In the genomic region with DNA sequence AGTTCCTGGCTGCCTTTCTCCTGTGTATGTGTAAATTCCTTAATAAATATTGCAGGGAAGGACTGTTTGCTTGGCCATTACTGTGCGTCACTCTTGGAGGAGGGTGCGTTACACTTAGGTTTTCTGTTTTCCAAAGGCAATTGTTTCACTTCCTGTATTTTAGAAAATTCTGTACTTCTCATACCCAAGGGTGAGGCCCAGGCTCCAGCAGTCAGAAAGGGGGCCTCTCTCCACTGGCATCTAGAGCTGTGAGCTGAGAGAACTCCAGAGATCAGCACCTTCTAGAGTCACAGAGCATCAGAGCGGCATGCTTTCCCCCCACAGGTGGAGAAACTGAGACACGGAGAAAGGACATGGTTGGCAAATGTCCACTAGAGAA, we compare ENCODE assay signal across 23 cellular contexts. TPM values are rescaled to one million over a fixed set of nuclear protein-coding genes. Genes with fewer than 3 reads are reported as not detected.
DNase-seq lines count a peak whose midpoint lies in the region; ATAC-seq, FAIRE-seq and TF ChIP-seq lines count a peak whose summit lies in the region.
"Had no signal": no experiment of that assay in that cellular context is flagged by ENCODE, and none has a peak within 500 bp of the region (broad histone marks: within the 10 kb centered on the region; RNA-seq: fewer than 3 reads in every experiment).

No MANE protein-coding gene starts in this region.

- H3K27me3 ChIP-seq in HepG2 (ENCODE audit: control insufficient read depth in 1 of 2, insufficient read depth in 2 of 2, low read length in 2 of 2) (no peaks in the 10 kb centered on the region), brain microvascular endothelial cell (replicated peaks) (no peaks in the 10 kb centered on the region)
- H3K27me3 ChIP-seq: colonic mucosa, gastrocnemius medialis, tibial nerve had no signal

- H3K27ac ChIP-seq in HepG2 (ENCODE audit: extremely low read length, insufficient read depth, low read length) (peak overlapping the region; percentile 98), brain microvascular endothelial cell (no peak overlapping the region)
- H3K27ac ChIP-seq: colonic mucosa, gastrocnemius medialis had no signal

- no peak overlapping the region for H2AFZ ChIP-seq in HepG2 (ENCODE audit: low read length)

- WGBS in HepG2 (ENCODE audit: low lambda C conversion rate) = 92% methylated on average over 4 of the region's 4 CpGs

- ATAC-seq in HepG2 = no peak
- peak; percentile 70 to 74 for ATAC-seq in stimulated activated naive B cell treated with anti-CD40 and anti-IgM and Interleukin-4, amounts not matched to agents 10 μg/mL and 1 μg/mL and 100 μg/mL, for 72 hours (replicated peaks)

- peaks cover 13% of the 10 kb centered on the region for H3K4me1 Mint-ChIP-seq in activated naive CD4-positive, alpha-beta T cell treated with anti-CD3 and anti-CD28 coated beads for 36 hours (ENCODE audit: low read depth)
- H3K4me1 Mint-ChIP-seq in activated naive CD4-positive, alpha-beta T cell treated with anti-CD3 and anti-CD28 coated beads, Interleukin-2, amount 10 ng/mL, durations not matched to agents 7 days and 5 days = peaks cover 2% of the 10 kb centered on the region
- peaks cover 40 to 63% of the 10 kb centered on the region in 2 donors for H3K4me1 Mint-ChIP-seq in stimulated activated naive B cell treated with anti-CD40 and anti-IgM and Interleukin-4, amounts not matched to agents 10 μg/mL and 1 μg/mL and 100 μg/mL, for 72 hours

- H3K27me3 Mint-ChIP-seq in activated naive CD4-positive, alpha-beta T cell treated with anti-CD3 and anti-CD28 coated beads for 36 hours (ENCODE audit: low read depth) = no peaks in the 10 kb centered on the region
- H3K27me3 Mint-ChIP-seq in activated naive CD4-positive, alpha-beta T cell treated with anti-CD3 and anti-CD28 coated beads, Interleukin-2, amount 10 ng/mL, durations not matched to agents 7 days and 5 days = no peaks in the 10 kb centered on the region
- no peaks in the 10 kb centered on the region for H3K27me3 Mint-ChIP-seq in stimulated activated naive B cell treated with anti-CD40 and anti-IgM and Interleukin-4, amounts not matched to agents 10 μg/mL and 1 μg/mL and 100 μg/mL, for 72 hours

- CTCF ChIA-PET in activated naive CD4-positive, alpha-beta T cell treated with anti-CD3 and anti-CD28 coated beads for 36 hours (lab: Charles Lee) = interaction anchor here (1.2 to 2.3 kb wide), 2 partner anchors 16 to 24 kb away, joined by 4 to 7 read pairs; no protein-coding TSS in a partner anchor
- CTCF ChIA-PET in activated naive CD4-positive, alpha-beta T cell treated with anti-CD3 and anti-CD28 coated beads, Interleukin-2, amount 10 ng/mL, durations not matched to agents 7 days and 5 days (lab: Charles Lee) = no interaction called here
- CTCF ChIA-PET in HepG2 (lab: Yijun Ruan, JAX; ENCODE audit: low intra/inter-chr PET ratio, low total read pairs) = no interaction called here

- H3K9ac ChIP-seq in HepG2 (ENCODE audit: insufficient read depth, low read depth, low read length) = no peak overlapping the region

- H3K36me3 ChIP-seq in HepG2 (replicated peaks in 1 of 2; ENCODE audit: control insufficient read depth in 1 of 2, insufficient read depth in 2 of 2, low read length in 2 of 2) (0 out of 5 replicates have a peak, but pooled peaks cover 0 to 7% of the 10 kb centered on the region in 2 experiments), brain microvascular endothelial cell (replicated peaks) (peaks cover 9% of the 10 kb centered on the region)
- H3K36me3 ChIP-seq: colonic mucosa had no signal

- no peak for FAIRE-seq in HepG2 (lab: Jason Lieb, UNC)
- FAIRE-seq: GM12892 had no signal

- peaks cover 66% of the 10 kb centered on the region for H3K36me3 Mint-ChIP-seq in activated naive CD4-positive, alpha-beta T cell treated with anti-CD3 and anti-CD28 coated beads for 36 hours (ENCODE audit: low read depth)
- peaks cover 74% of the 10 kb centered on the region for H3K36me3 Mint-ChIP-seq in activated naive CD4-positive, alpha-beta T cell treated with anti-CD3 and anti-CD28 coated beads, Interleukin-2, amount 10 ng/mL, durations not matched to agents 7 days and 5 days
- peaks cover 69 to 81% of the 10 kb centered on the region in 2 donors for H3K36me3 Mint-ChIP-seq in stimulated activated naive B cell treated with anti-CD40 and anti-IgM and Interleukin-4, amounts not matched to agents 10 μg/mL and 1 μg/mL and 100 μg/mL, for 72 hours

- in situ Hi-C loops in HepG2 (cut with HindIII; ENCODE audit: extremely low pct_ligation_motif_present, low pct_unique_long_range_greater_than_20kb) (no loop called here), brain microvascular endothelial cell (cut with HindIII; ENCODE audit: low pct_ligation_motif_present, low sequenced_read_pairs) (no loop called here)

- H3K4me1 ChIP-seq in HepG2 (ENCODE audit: insufficient read depth, low read length) = peaks cover 49% of the 10 kb centered on the region
- H3K4me1 ChIP-seq: Caco-2, colonic mucosa had no signal

- no peak overlapping the region for H3K4me3 Mint-ChIP-seq in activated naive CD4-positive, alpha-beta T cell treated with anti-CD3 and anti-CD28 coated beads for 36 hours
- H3K4me3 Mint-ChIP-seq in activated naive CD4-positive, alpha-beta T cell treated with anti-CD3 and anti-CD28 coated beads, Interleukin-2, amount 10 ng/mL, durations not matched to agents 7 days and 5 days = no peak overlapping the region
- peak overlapping the region; percentile 34 to 38 for H3K4me3 Mint-ChIP-seq in stimulated activated naive B cell treated with anti-CD40 and anti-IgM and Interleukin-4, amounts not matched to agents 10 μg/mL and 1 μg/mL and 100 μg/mL, for 72 hours

- H3K9me3 ChIP-seq in HepG2 (ENCODE audit: low read length) = no peaks in the 10 kb centered on the region
- H3K9me3 ChIP-seq: Caco-2, colonic mucosa, gastrocnemius medialis, tibial nerve had no signal

- no peak for DNase-seq in activated naive CD4-positive, alpha-beta T cell treated with anti-CD3 and anti-CD28 coated beads for 36 hours
- DNase-seq in activated naive CD4-positive, alpha-beta T cell treated with anti-CD3 and anti-CD28 coated beads, Interleukin-2, amount 10 ng/mL, durations not matched to agents 7 days and 5 days = no peak
- peak; percentile 25 for DNase-seq in SIG-M5 (lab: John Stamatoyannopoulos, UW)
- DNase-seq in HepG2 (ENCODE audit: low spot score) = no peak
- no peak for DNase-seq in stimulated activated naive B cell treated with anti-CD40 and anti-IgM and Interleukin-4, amounts not matched to agents 10 μg/mL and 1 μg/mL and 100 μg/mL, for 72 hours
- no peak for DNase-seq in brain microvascular endothelial cell
- no peak for DNase-seq in NCI-H526 (lab: John Stamatoyannopoulos, UW)
- no peak for DNase-seq in HuH-7.5 (ENCODE audit: low spot score)
- DNase-seq: ACHN; activated CD4-positive, alpha-beta T cell treated with anti-CD3 and anti-CD28 coated beads, Interleukin-2, amount 50 U/mL, for 1 hour; activated T-cell treated with anti-CD3 and anti-CD28 coated beads, Interleukin-2, amount 50 U/mL, for 48 hours; anterior cingulate cortex; Caco-2; colonic mucosa; gastrocnemius medialis; mesenchymal stem cell; MM.1S; NCI-H774; stimulated activated CD4-positive, alpha-beta T cell treated with anti-CD3 and anti-CD28 coated beads, Interleukin-4, amount 100 ng/mL, for 1 hour; stimulated activated CD8-positive, alpha-beta memory T cell treated with anti-CD3 and anti-CD28 coated beads, Interleukin-4, amount 100 ng/mL, for 48 hours; T1000 had no signal

- TF ChIP-seq CTCF in HepG2 (CRISPR knock-in tag; IDR thresholded peaks at IDR 0.05) (no peak), brain microvascular endothelial cell (IDR thresholded peaks at IDR 0.05; ENCODE audit: low read depth, low read length, missing control alignments) (no peak)

- TF ChIP-seq EP300 in HepG2 (IDR thresholded peaks at IDR 0.05; ENCODE audit: low read depth in 2 of 2, low read length in 2 of 2) (no peak), HepG2 (CRISPR knock-in tag; IDR thresholded peaks at IDR 0.05; ENCODE audit: borderline replicate concordance) (no peak)

- H3K9me3 Mint-ChIP-seq in activated naive CD4-positive, alpha-beta T cell treated with anti-CD3 and anti-CD28 coated beads for 36 hours = peaks cover 2% of the 10 kb centered on the region
- no peaks in the 10 kb centered on the region for H3K9me3 Mint-ChIP-seq in activated naive CD4-positive, alpha-beta T cell treated with anti-CD3 and anti-CD28 coated beads, Interleukin-2, amount 10 ng/mL, durations not matched to agents 7 days and 5 days
- peaks cover 0 to 1% of the 10 kb centered on the region in 2 donors for H3K9me3 Mint-ChIP-seq in stimulated activated naive B cell treated with anti-CD40 and anti-IgM and Interleukin-4, amounts not matched to agents 10 μg/mL and 1 μg/mL and 100 μg/mL, for 72 hours

- TF ChIP-seq RAD21 in HepG2 (CRISPR knock-in tag; IDR thresholded peaks at IDR 0.05) = no peak

- intact Hi-C loops in activated naive CD4-positive, alpha-beta T cell treated with anti-CD3 and anti-CD28 coated beads for 36 hours (cut with micrococcal nuclease) = no loop called here
- intact Hi-C loops in HepG2 (cut with micrococcal nuclease; ENCODE audit: unreplicated experiment) = no loop called here

- BruUV-seq in HepG2 (replicated peaks; lab: Mats Ljungman, UMichigan) = no TSS peak

- no peaks in the 10 kb centered on the region for H3K79me2 ChIP-seq in HepG2 (ENCODE audit: insufficient read depth, low read length)

- no peaks in the 10 kb centered on the region for H4K20me1 ChIP-seq in HepG2 (ENCODE audit: insufficient read depth, low read length)

- no peak for TF ChIP-seq POLR2A in HepG2 (IDR thresholded peaks at IDR 0.05; ENCODE audit: insufficient read depth in 1 of 2, low read depth in 2 of 2, low read length in 2 of 2)

- H3K27ac Mint-ChIP-seq in activated naive CD4-positive, alpha-beta T cell treated with anti-CD3 and anti-CD28 coated beads for 36 hours = peak overlapping the region; percentile 68
- H3K27ac Mint-ChIP-seq in activated naive CD4-positive, alpha-beta T cell treated with anti-CD3 and anti-CD28 coated beads, Interleukin-2, amount 10 ng/mL, durations not matched to agents 7 days and 5 days = no peak overlapping the region
- H3K27ac Mint-ChIP-seq in stimulated activated naive B cell treated with anti-CD40 and anti-IgM and Interleukin-4, amounts not matched to agents 10 μg/mL and 1 μg/mL and 100 μg/mL, for 72 hours = peak overlapping the region; percentile 79

- POLR2A ChIA-PET in HepG2 (lab: Yijun Ruan, JAX) = interaction anchor here (1.3 to 3.0 kb wide), 3 partner anchors 27 to 38 kb away, joined by 4 to 21 read pairs (median 14); a partner anchor contains a TSS

- H3K4me3 ChIP-seq in HepG2 (replicated peaks in 1 of 3; ENCODE audit: insufficient read depth in 1 of 3, low read depth in 2 of 3, low read length in 3 of 3) (no peak overlapping the region), brain microvascular endothelial cell (ENCODE audit: low read depth, low read length) (no peak overlapping the region)
- H3K4me3 ChIP-seq: colonic mucosa, gastrocnemius medialis, tibial nerve had no signal

- no peak overlapping the region for H3K4me2 ChIP-seq in HepG2 (ENCODE audit: low read depth, low read length)

RNA-seq across cellular contexts. Expression of a gene that starts 27.0 kb away (rescaled TPM):
- 10 to 100 TPM; 11.2 to 11.3 TPM for total RNA-seq in activated naive CD4-positive, alpha-beta T cell treated with anti-CD3 and anti-CD28 coated beads for 36 hours
- total RNA-seq in HepG2 (2016; rRNA removed; fragmentation: Illumina TruSeq; extraction: Trizol) = 7.7 and 10.8 TPM in 2 replicates
- total RNA-seq in HepG2 (2016; cell fraction: cytosol; rRNA removed; fragmentation: Illumina TruSeq; extraction: Trizol; ENCODE audit: low read depth) = 1.2 and 2.3 TPM in 2 replicates
- total RNA-seq in HepG2 (2016; cell fraction: insoluble cytoplasmic fraction; rRNA removed; fragmentation: Illumina TruSeq; extraction: Trizol) = 7.8 and 10.0 TPM in 2 replicates
- 6.5 and 6.8 TPM in 2 replicates for total RNA-seq in HepG2 (2016; cell fraction: membrane; rRNA removed; fragmentation: Illumina TruSeq; extraction: Trizol)
- total RNA-seq in HepG2 (2016; cell fraction: nucleus; rRNA removed; fragmentation: Illumina TruSeq; extraction: Trizol) = 7.1 TPM in 2 replicates
- 4.6 and 4.9 TPM in 2 replicates for polyA plus RNA-seq in HepG2 (2011; rRNA removed)
- 2.2 and 3.9 TPM in 2 replicates for polyA plus RNA-seq in HepG2 (2011; cell fraction: cytosol; rRNA removed)
- 2.4 and 3.6 TPM in 2 replicates for polyA plus RNA-seq in HepG2 (2011; cell fraction: nucleus; rRNA removed)
- 6.1 and 7.8 TPM in 2 replicates for polyA plus RNA-seq in HepG2 (2012)
- polyA plus RNA-seq in HepG2 (2016; cell fraction: cytosol; fragmentation: Illumina TruSeq; extraction: Trizol; ENCODE audit: low read depth) = 1.3 and 1.9 TPM in 2 replicates
- 8.4 and 8.8 TPM in 2 replicates for polyA plus RNA-seq in HepG2 (2016; cell fraction: insoluble cytoplasmic fraction; fragmentation: Illumina TruSeq; extraction: Trizol; ENCODE audit: low read depth)
- 3.3 and 3.5 TPM in 2 replicates for polyA plus RNA-seq in HepG2 (2016; cell fraction: membrane; fragmentation: Illumina TruSeq; extraction: Trizol; ENCODE audit: low read depth)
- 7.3 and 8.2 TPM in 2 replicates for polyA plus RNA-seq in HepG2 (2016; cell fraction: nucleus; fragmentation: Illumina TruSeq; extraction: Trizol; ENCODE audit: insufficient read depth, low read depth)
- polyA minus RNA-seq in HepG2 (2011; rRNA and poly(A)+ RNA removed; ENCODE audit: low replicate concordance) = 0.75 and 2.9 TPM in 2 replicates
- 4.3 and 5.0 TPM in 2 replicates for polyA minus RNA-seq in HepG2 (2011; cell fraction: cytosol; rRNA and poly(A)+ RNA removed)
- 11.3 and 17.8 TPM in 2 replicates for polyA minus RNA-seq in HepG2 (2011; cell fraction: nucleus; rRNA and poly(A)+ RNA removed)

RNA-seq across cellular contexts. Expression of a gene that starts 49.7 kb away (rescaled TPM):
- 100 to 1,000 TPM; 390 to 391 TPM for total RNA-seq in activated naive CD4-positive, alpha-beta T cell treated with anti-CD3 and anti-CD28 coated beads for 36 hours
- 19.0 and 21.2 TPM in 2 replicates for total RNA-seq in HepG2 (2016; rRNA removed; fragmentation: Illumina TruSeq; extraction: Trizol)
- 3.7 and 4.1 TPM in 2 replicates for total RNA-seq in HepG2 (2016; cell fraction: cytosol; rRNA removed; fragmentation: Illumina TruSeq; extraction: Trizol; ENCODE audit: low read depth)
- total RNA-seq in HepG2 (2016; cell fraction: insoluble cytoplasmic fraction; rRNA removed; fragmentation: Illumina TruSeq; extraction: Trizol) = 17.0 and 17.7 TPM in 2 replicates
- total RNA-seq in HepG2 (2016; cell fraction: membrane; rRNA removed; fragmentation: Illumina TruSeq; extraction: Trizol) = 9.4 and 9.9 TPM in 2 replicates
- total RNA-seq in HepG2 (2016; cell fraction: nucleus; rRNA removed; fragmentation: Illumina TruSeq; extraction: Trizol) = 12.5 and 12.6 TPM in 2 replicates
- 22.3 and 22.5 TPM in 2 replicates for polyA plus RNA-seq in HepG2 (2011; rRNA removed)
- 19.5 and 21.2 TPM in 2 replicates for polyA plus RNA-seq in HepG2 (2011; cell fraction: cytosol; rRNA removed)
- polyA plus RNA-seq in HepG2 (2011; cell fraction: nucleus; rRNA removed) = 14.7 and 15.6 TPM in 2 replicates
- polyA plus RNA-seq in HepG2 (2012) = 22.4 and 36.2 TPM in 2 replicates
- polyA plus RNA-seq in HepG2 (2016; cell fraction: cytosol; fragmentation: Illumina TruSeq; extraction: Trizol; ENCODE audit: low read depth) = 2.5 and 2.8 TPM in 2 replicates
- polyA plus RNA-seq in HepG2 (2016; cell fraction: insoluble cytoplasmic fraction; fragmentation: Illumina TruSeq; extraction: Trizol; ENCODE audit: low read depth) = 24.0 and 32.1 TPM in 2 replicates
- 10.0 and 10.2 TPM in 2 replicates for polyA plus RNA-seq in HepG2 (2016; cell fraction: membrane; fragmentation: Illumina TruSeq; extraction: Trizol; ENCODE audit: low read depth)
- polyA plus RNA-seq in HepG2 (2016; cell fraction: nucleus; fragmentation: Illumina TruSeq; extraction: Trizol; ENCODE audit: insufficient read depth, low read depth) = 29.2 and 32.0 TPM in 2 replicates
- 14.4 and 37.7 TPM in 2 replicates for polyA minus RNA-seq in HepG2 (2011; rRNA and poly(A)+ RNA removed; ENCODE audit: low replicate concordance)
- polyA minus RNA-seq in HepG2 (2011; cell fraction: cytosol; rRNA and poly(A)+ RNA removed) = 14.2 and 14.6 TPM in 2 replicates
- 12.0 and 16.8 TPM in 2 replicates for polyA minus RNA-seq in HepG2 (2011; cell fraction: nucleus; rRNA and poly(A)+ RNA removed)

RNA-seq across cellular contexts. Expression of a gene that starts 53.8 kb away (rescaled TPM):
- 1 to 10 TPM; 3.5 to 3.8 TPM for total RNA-seq in activated naive CD4-positive, alpha-beta T cell treated with anti-CD3 and anti-CD28 coated beads for 36 hours
- total RNA-seq in HepG2 (2016; rRNA removed; fragmentation: Illumina TruSeq; extraction: Trizol) = 5.6 and 6.3 TPM in 2 replicates
- 0.71 and 1.5 TPM in 2 replicates for total RNA-seq in HepG2 (2016; cell fraction: cytosol; rRNA removed; fragmentation: Illumina TruSeq; extraction: Trizol; ENCODE audit: low read depth)
- total RNA-seq in HepG2 (2016; cell fraction: insoluble cytoplasmic fraction; rRNA removed; fragmentation: Illumina TruSeq; extraction: Trizol) = 5.6 and 5.8 TPM in 2 replicates
- 4.8 and 4.9 TPM in 2 replicates for total RNA-seq in HepG2 (2016; cell fraction: membrane; rRNA removed; fragmentation: Illumina TruSeq; extraction: Trizol)
- 3.6 and 5.3 TPM in 2 replicates for total RNA-seq in HepG2 (2016; cell fraction: nucleus; rRNA removed; fragmentation: Illumina TruSeq; extraction: Trizol)
- polyA plus RNA-seq in HepG2 (2011; rRNA removed) = 2.1 and 2.6 TPM in 2 replicates
- polyA plus RNA-seq in HepG2 (2011; cell fraction: cytosol; rRNA removed) = 1.2 and 1.6 TPM in 2 replicates
- polyA plus RNA-seq in HepG2 (2011; cell fraction: nucleus; rRNA removed) = 2.0 and 2.3 TPM in 2 replicates
- polyA plus RNA-seq in HepG2 (2012) = 2.9 and 4.7 TPM in 2 replicates
- polyA plus RNA-seq in HepG2 (2016; cell fraction: cytosol; fragmentation: Illumina TruSeq; extraction: Trizol; ENCODE audit: low read depth) = 0.98 and 1.1 TPM in 2 replicates
- 6.0 and 6.1 TPM in 2 replicates for polyA plus RNA-seq in HepG2 (2016; cell fraction: insoluble cytoplasmic fraction; fragmentation: Illumina TruSeq; extraction: Trizol; ENCODE audit: low read depth)
- 2.6 and 2.9 TPM in 2 replicates for polyA plus RNA-seq in HepG2 (2016; cell fraction: membrane; fragmentation: Illumina TruSeq; extraction: Trizol; ENCODE audit: low read depth)
- 9.6 and 10.4 TPM in 2 replicates for polyA plus RNA-seq in HepG2 (2016; cell fraction: nucleus; fragmentation: Illumina TruSeq; extraction: Trizol; ENCODE audit: insufficient read depth, low read depth)
- polyA minus RNA-seq in HepG2 (2011; rRNA and poly(A)+ RNA removed; ENCODE audit: low replicate concordance) = 1.2 TPM in 1 of 2 replicates, not detected in the other
- 1.4 and 1.5 TPM in 2 replicates for polyA minus RNA-seq in HepG2 (2011; cell fraction: cytosol; rRNA and poly(A)+ RNA removed)
- polyA minus RNA-seq in HepG2 (2011; cell fraction: nucleus; rRNA and poly(A)+ RNA removed) = 3.5 and 5.0 TPM in 2 replicates

Comparison
In these comparisons a context has a peak if more than half of its experiments do, and no peak if none do; other contexts are left out.
1. H3K4me3 Mint-ChIP-seq: peak in stimulated activated naive B cell treated with anti-CD40 and anti-IgM and Interleukin-4, amounts not matched to agents 10 μg/mL and 1 μg/mL and 100 μg/mL, for 72 hours (2 of 2); none in activated naive CD4-positive, alpha-beta T cell treated with anti-CD3 and anti-CD28 coated beads for 36 hours (single experiment) and activated naive CD4-positive, alpha-beta T cell treated with anti-CD3 and anti-CD28 coated beads, Interleukin-2, amount 10 ng/mL, durations not matched to agents 7 days and 5 days (single experiment).
2. RNA of a gene that starts 49.7 kb away (total RNA-seq): 390 to 391 TPM in activated naive CD4-positive, alpha-beta T cell treated with anti-CD3 and anti-CD28 coated beads for 36 hours; 3.7 to 21.2 TPM in HepG2; every median in the first group is over 10 times any median in the second.